In genomic region chrX:2751868-2752267, GRCh38 we compare ENCODE assay signal across 4 cellular contexts. TPM values are rescaled to one million over a fixed set of nuclear protein-coding genes. Genes with fewer than 3 reads are reported as not detected.
"Had no signal": no experiment of that assay in that cellular context is flagged by ENCODE, and none has a peak within 500 bp of the region (broad histone marks: within the 10 kb centered on the region; RNA-seq: fewer than 3 reads in every experiment).

Gene XG, plus strand, starts transcription at chrX:2752040. Its CDS starts 235 bp downstream, at chrX:2752275.

RNA-seq across cellular contexts. Expression of gene XG, which starts in this region (rescaled TPM):
- total RNA-seq: activated CD4-positive, alpha-beta memory T cell treated with anti-CD3 and anti-CD28 coated beads, Interleukin-2, amount 10 ng/mL, durations not matched to agents 7 days and 5 days; activated CD4-positive, alpha-beta T cell treated with anti-CD3 and anti-CD28 coated beads for 36 hours; chondrocyte; SK-MEL-5 had no signal
